ENCODE assay signal across 8 cellular contexts in the genomic region with DNA sequence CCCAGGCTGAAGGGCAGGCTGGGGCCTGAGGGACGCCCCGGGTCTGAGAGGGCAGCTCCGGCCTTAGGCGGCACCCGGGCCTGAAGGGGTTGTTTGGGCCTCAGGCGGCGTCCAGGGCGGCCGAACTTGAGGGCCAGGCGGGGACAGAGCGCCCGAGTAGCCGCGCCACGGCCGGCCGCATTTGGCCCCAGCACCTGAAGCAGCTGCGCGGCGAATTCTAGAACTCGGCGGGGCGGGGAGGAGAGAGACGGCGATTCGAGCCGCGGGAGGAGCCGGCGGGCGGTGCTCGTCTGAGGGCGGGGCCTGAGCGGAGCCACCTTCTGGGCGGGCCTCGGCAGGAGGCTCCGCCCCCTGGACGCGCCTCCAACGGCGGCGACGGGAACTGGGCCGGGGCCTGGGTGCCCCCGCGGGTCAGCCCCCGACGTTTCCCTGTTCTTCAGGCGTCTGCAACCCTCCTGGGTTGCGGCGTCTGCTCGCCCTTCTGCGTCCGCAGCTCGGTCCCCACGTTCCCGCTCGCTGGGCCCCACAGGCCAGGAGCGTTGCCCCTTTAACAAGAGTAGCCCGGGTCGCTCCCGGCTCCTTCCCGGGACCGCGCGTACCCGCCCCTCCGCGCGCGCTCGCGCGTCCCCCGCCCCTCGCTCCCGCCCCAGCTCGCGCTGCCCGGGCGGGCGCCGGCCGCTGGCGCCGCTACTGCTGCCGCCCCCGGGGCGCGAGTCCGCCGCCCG. TPM values are rescaled to one million over a fixed set of nuclear protein-coding genes. Genes with fewer than 3 reads are reported as not detected.
DNase-seq lines count a peak whose midpoint lies in the region; ATAC-seq, FAIRE-seq and TF ChIP-seq lines count a peak whose summit lies in the region.

A gene with protein sequence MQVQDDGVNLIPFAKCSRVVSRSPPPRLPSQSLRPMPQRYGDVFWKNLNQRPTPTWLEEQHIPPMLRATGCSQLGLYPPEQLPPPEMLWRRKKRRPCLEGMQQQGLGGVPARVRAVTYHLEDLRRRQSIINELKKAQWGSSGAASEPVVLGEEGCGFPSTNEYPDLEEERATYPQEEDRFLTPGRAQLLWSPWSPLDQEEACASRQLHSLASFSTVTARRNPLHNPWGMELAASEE (minus strand): TSS at position 221 of the 725 bp plus-strand sequence. CDS start 3,085 bp downstream, outside the sequence.
KIF1C (plus strand) TSS at position 649 of the 725 bp plus-strand sequence. CDS start 2,297 bp downstream, outside the sequence.

- no peak for TF ChIP-seq CTCF in GM12875 (IDR thresholded peaks at IDR 0.05; ENCODE audit: borderline replicate concordance, insufficient read depth, low read depth, low read length)

- FAIRE-seq in urothelium cell line (lab: Jason Lieb, UNC): no peak

- intact Hi-C loops in left ventricle myocardium superior (cut with micrococcal nuclease): no loop called here

- H3K4me3 ChIP-seq in GM12875 (ENCODE audit: low read depth, low read length): peak within 1 kb of the TSS; percentile 70

- ATAC-seq in HG02623 (IDR thresholded peaks at IDR 0.05; ENCODE audit: unreplicated experiment) (peak; percentile 78), left ventricle myocardium superior (peak; percentile 86)

- DNase-seq in NCI-H1092 treated with DMSO at 0.1 percent for 48 hours (lab: John Stamatoyannopoulos, UW) (peak; percentile 84), T-helper 1 cell (peak; percentile 80 to 90 (median 86)), amniotic stem cell (lab: John Stamatoyannopoulos, UW) (peak; percentile 73), left ventricle myocardium superior (peak; percentile 97), pulmonary artery endothelial cell (ENCODE audit: low read depth, low spot score) (peak; percentile 49), urothelium cell line (ENCODE audit: low spot score) (peak; percentile 92)

RNA-seq across cellular contexts. Expression of the first gene that starts in this region (rescaled TPM):
- 3.2 TPM for total RNA-seq in left ventricle myocardium superior
- 0.13 and 0.28 TPM in 2 replicates for total RNA-seq in pulmonary artery endothelial cell

RNA-seq across cellular contexts. Expression of gene KIF1C, which starts in this region (rescaled TPM):
- total RNA-seq in left ventricle myocardium superior (747 TPM), pulmonary artery endothelial cell (94.7 and 113 TPM in 2 replicates)

Comparison
In these comparisons a context has a peak if more than half of its experiments do, and no peak if none do; other contexts are left out.
1. Peak in every context shown above with its lines: DNase-seq, ATAC-seq and H3K4me3 ChIP-seq.